In genomic region chr19:45769821-45770191, GRCh38 we compare ENCODE assay signal across 8 cellular contexts. TPM values are rescaled to one million over a fixed set of nuclear protein-coding genes. Genes with fewer than 3 reads are reported as not detected.
A peak's percentile ranks its signal among the peaks of the same experiment; 100 is the strongest.
DNase-seq lines count a peak whose midpoint lies in the region; ATAC-seq, FAIRE-seq and TF ChIP-seq lines count a peak whose summit lies in the region.

No MANE protein-coding gene starts in this region.

- in situ Hi-C loops in HepG2 (cut with HindIII; ENCODE audit: extremely low pct_ligation_motif_present, low pct_unique_long_range_greater_than_20kb): no loop called here

- H3K4me1 Mint-ChIP-seq in stimulated activated naive B cell treated with anti-CD40 and anti-IgM and Interleukin-4, amounts not matched to agents 10 μg/mL and 1 μg/mL and 100 μg/mL, for 72 hours: peaks cover 24 to 53% of the 10 kb centered on the region in 2 donors

- POLR2A ChIA-PET in A549 (lab: Yijun Ruan, JAX): interaction anchor here (0.6 to 4.5 kb wide), 24 partner anchors 8 to 183 kb away, joined by 3 to 68 read pairs (median 6); partner anchors contain the start of genes DMPK, DMWD, FBXO46 and IRF2BP1
- POLR2A ChIA-PET in HepG2 (lab: Yijun Ruan, JAX): interaction anchor here (0.6 to 4.7 kb wide), 29 partner anchors 9 to 399 kb away, joined by 3 to 94 read pairs (median 8); partner anchors contain the start of genes CCDC61, DMPK, DMWD and FBXO46

- CTCF ChIA-PET in A549 (lab: Yijun Ruan, JAX) (interaction anchor here (0.6 to 74.3 kb wide), 27 partner anchors 14 to 1118 kb away, joined by 3 to 2204 read pairs (median 7); partner anchors contain the start of genes DMPK, DMWD, FBXO46 and FOXA3), HepG2 (lab: Yijun Ruan, JAX; ENCODE audit: low intra/inter-chr PET ratio, low total read pairs) (interaction anchor here (1.2 to 2.4 kb wide), 2 partner anchors 9 to 29 kb away, joined by 3 to 17 read pairs; no protein-coding TSS in a partner anchor)

- FAIRE-seq in A549 (lab: Jason Lieb, UNC): no peak
- FAIRE-seq in HepG2 (lab: Jason Lieb, UNC): no peak

- TF ChIP-seq RAD21 in A549 (conservative IDR thresholded peaks at IDR 0.05 in 1 of 2, IDR thresholded peaks at IDR 0.05 in 1 of 2): no peak
- no peak for TF ChIP-seq RAD21 in HepG2 (CRISPR knock-in tag; IDR thresholded peaks at IDR 0.05)

- H3K36me3 ChIP-seq in RWPE2 (ENCODE audit: low read depth) (peaks cover 5% of the 10 kb centered on the region), HepG2 (replicated peaks in 1 of 2; ENCODE audit: control insufficient read depth in 1 of 2, insufficient read depth in 2 of 2, low read length in 2 of 2) (no peaks in the 10 kb centered on the region)

- DNase-seq in A549 (ENCODE audit: low read depth in 1 of 2, low spot score in 1 of 2) (peak; percentile 41 to 70), RWPE2 (ENCODE audit: low spot score) (peak; percentile 66), HepG2 (ENCODE audit: low spot score) (no peak), AG08395 (ENCODE audit: low spot score) (no peak)
- DNase-seq in central memory CD4-positive, alpha-beta T cell: peak; percentile 71
- no peak for DNase-seq in stimulated activated naive B cell treated with anti-CD40 and anti-IgM and Interleukin-4, amounts not matched to agents 10 μg/mL and 1 μg/mL and 100 μg/mL, for 72 hours

- H3K27ac Mint-ChIP-seq in stimulated activated naive B cell treated with anti-CD40 and anti-IgM and Interleukin-4, amounts not matched to agents 10 μg/mL and 1 μg/mL and 100 μg/mL, for 72 hours: peak overlapping the region; percentile 75

- H3K4me1 ChIP-seq in A549 (peaks cover 18% of the 10 kb centered on the region), RWPE2 (ENCODE audit: insufficient read depth, poor library complexity, severe bottlenecking) (no peaks in the 10 kb centered on the region), HepG2 (ENCODE audit: insufficient read depth, low read length) (peaks cover 21% of the 10 kb centered on the region)

- no peaks in the 10 kb centered on the region for H4K20me1 ChIP-seq in HepG2 (ENCODE audit: insufficient read depth, low read length)

- H3K9me3 ChIP-seq in A549 (no peaks in the 10 kb centered on the region), RWPE2 (ENCODE audit: severe bottlenecking) (no peaks in the 10 kb centered on the region), HepG2 (ENCODE audit: low read length) (no peaks in the 10 kb centered on the region)

- no peaks in the 10 kb centered on the region for H3K27me3 ChIP-seq in RWPE2 (ENCODE audit: insufficient read depth, poor library complexity, severe bottlenecking)
- no peaks in the 10 kb centered on the region for H3K27me3 ChIP-seq in HepG2 (ENCODE audit: control insufficient read depth in 1 of 2, insufficient read depth in 2 of 2, low read length in 2 of 2)

- BruUV-seq in HepG2 (replicated peaks; lab: Mats Ljungman, UMichigan): no TSS peak

- H3K9me3 Mint-ChIP-seq in stimulated activated naive B cell treated with anti-CD40 and anti-IgM and Interleukin-4, amounts not matched to agents 10 μg/mL and 1 μg/mL and 100 μg/mL, for 72 hours: no peaks in the 10 kb centered on the region

- peak overlapping the region; percentile 84 to 96 for H3K4me3 Mint-ChIP-seq in stimulated activated naive B cell treated with anti-CD40 and anti-IgM and Interleukin-4, amounts not matched to agents 10 μg/mL and 1 μg/mL and 100 μg/mL, for 72 hours

- no peak overlapping the region for H2AFZ ChIP-seq in HepG2 (ENCODE audit: low read length)

- WGBS in A549 (ENCODE audit: missing lambda C conversion rate): 3% methylated on average over 28 of the region's 28 CpGs
- under 1% methylated on average over 21 of the region's 28 CpGs for WGBS in HepG2 (ENCODE audit: low lambda C conversion rate)

- peaks cover 3% of the 10 kb centered on the region for H3K79me2 ChIP-seq in HepG2 (ENCODE audit: insufficient read depth, low read length)

- H3K27me3 Mint-ChIP-seq in stimulated activated naive B cell treated with anti-CD40 and anti-IgM and Interleukin-4, amounts not matched to agents 10 μg/mL and 1 μg/mL and 100 μg/mL, for 72 hours: peaks cover 20 to 25% of the 10 kb centered on the region in 2 donors

- intact Hi-C loops in HepG2 (cut with micrococcal nuclease; ENCODE audit: unreplicated experiment): loop anchor here (1.0 to 5.0 kb wide), 3 partner anchors 29 to 77 kb away; partner anchors contain the start of genes FBXO46, MEIOSIN and QPCTL

- H3K4me3 ChIP-seq in A549: peak overlapping the region; percentile 45
- H3K4me3 ChIP-seq in RWPE2 (ENCODE audit: severe bottlenecking): peak overlapping the region; percentile 31
- peak overlapping the region; percentile 69 to 83 (median 70) for H3K4me3 ChIP-seq in HepG2 (replicated peaks in 1 of 3; ENCODE audit: insufficient read depth in 1 of 3, low read depth in 2 of 3, low read length in 3 of 3)

- TF ChIP-seq CTCF in A549 (IDR thresholded peaks at IDR 0.05) (no peak), RWPE2 (IDR thresholded peaks at IDR 0.05; ENCODE audit: poor library complexity, severe bottlenecking) (no peak), HepG2 (CRISPR knock-in tag; IDR thresholded peaks at IDR 0.05) (no peak)

- TF ChIP-seq EP300 in A549 (IDR thresholded peaks at IDR 0.05) (no peak), HepG2 (IDR thresholded peaks at IDR 0.05; ENCODE audit: low read depth in 2 of 2, low read length in 2 of 2) (no peak), HepG2 (CRISPR knock-in tag; IDR thresholded peaks at IDR 0.05; ENCODE audit: borderline replicate concordance) (no peak)

- TF ChIP-seq POLR2A in A549 (IDR thresholded peaks at IDR 0.05; ENCODE audit: low read length) (peak; percentile 14), HepG2 (IDR thresholded peaks at IDR 0.05; ENCODE audit: insufficient read depth in 1 of 2, low read depth in 2 of 2, low read length in 2 of 2) (no peak)

- H3K4me2 ChIP-seq in A549 (peak overlapping the region; percentile 86), HepG2 (ENCODE audit: low read depth, low read length) (peak overlapping the region; percentile 99)

- H3K27ac ChIP-seq in A549: peak overlapping the region; percentile 71 to 87
- H3K27ac ChIP-seq in RWPE2 (ENCODE audit: poor library complexity, severe bottlenecking): peak overlapping the region; percentile 86
- peak overlapping the region; percentile 85 for H3K27ac ChIP-seq in HepG2 (ENCODE audit: extremely low read length, insufficient read depth, low read length)

- peak overlapping the region; percentile 74 for H3K9ac ChIP-seq in HepG2 (ENCODE audit: insufficient read depth, low read depth, low read length)

- ATAC-seq in A549: peak; percentile 6 to 7; a peak in 4 of 6 replicates
- peak; percentile 4 for ATAC-seq in GM19043 (IDR thresholded peaks at IDR 0.05; ENCODE audit: low read depth, unreplicated experiment)
- ATAC-seq in RWPE2 (ENCODE audit: low read depth): no peak
- ATAC-seq in HepG2: no peak
- ATAC-seq in stimulated activated naive B cell treated with anti-CD40 and anti-IgM and Interleukin-4, amounts not matched to agents 10 μg/mL and 1 μg/mL and 100 μg/mL, for 72 hours (replicated peaks): peak; percentile 46 to 49
- no peak for ATAC-seq in HG03196 (IDR thresholded peaks at IDR 0.05; ENCODE audit: unreplicated experiment)

- peaks cover 10 to 13% of the 10 kb centered on the region in 2 donors for H3K36me3 Mint-ChIP-seq in stimulated activated naive B cell treated with anti-CD40 and anti-IgM and Interleukin-4, amounts not matched to agents 10 μg/mL and 1 μg/mL and 100 μg/mL, for 72 hours

RNA-seq across cellular contexts. Expression of gene SIX5, which starts 0.8 kb away (rescaled TPM):
- polyA plus RNA-seq in A549 (2011; rRNA removed) (8.9 and 10.0 TPM in 2 replicates), A549 (2017; fragmentation: RNase III; extraction: RNeasy Plus Mini Kit Qiagen cat#74134 plus additional on column Dnase treatment) (19.6 to 24.7 TPM (median 24.7 TPM) in 3 replicates), HepG2 (2011; rRNA removed) (7.7 and 8.8 TPM in 2 replicates)
- polyA plus RNA-seq in A549 (2012; cell fraction: cytosol; rRNA removed): 19.5 and 28.5 TPM in 2 replicates
- 52.4 and 77.1 TPM in 2 replicates for polyA plus RNA-seq in A549 (2012; cell fraction: nucleus; rRNA removed)
- 7.9 and 11.3 TPM in 2 replicates for polyA minus RNA-seq in A549 (2011; rRNA and poly(A)+ RNA removed)
- total RNA-seq in HepG2 (2016; rRNA removed; fragmentation: Illumina TruSeq; extraction: Trizol): 8.2 and 10.5 TPM in 2 replicates
- 1.3 and 1.5 TPM in 2 replicates for total RNA-seq in HepG2 (2016; cell fraction: cytosol; rRNA removed; fragmentation: Illumina TruSeq; extraction: Trizol; ENCODE audit: low read depth)
- total RNA-seq in HepG2 (2016; cell fraction: insoluble cytoplasmic fraction; rRNA removed; fragmentation: Illumina TruSeq; extraction: Trizol): 7.3 and 10.6 TPM in 2 replicates
- total RNA-seq in HepG2 (2016; cell fraction: membrane; rRNA removed; fragmentation: Illumina TruSeq; extraction: Trizol): 4.0 and 4.6 TPM in 2 replicates
- total RNA-seq in HepG2 (2016; cell fraction: nucleus; rRNA removed; fragmentation: Illumina TruSeq; extraction: Trizol): 6.6 and 7.6 TPM in 2 replicates
- 3.7 and 8.8 TPM in 2 replicates for polyA plus RNA-seq in HepG2 (2011; cell fraction: cytosol; rRNA removed)
- polyA plus RNA-seq in HepG2 (2011; cell fraction: nucleus; rRNA removed): 42.0 and 54.7 TPM in 2 replicates
- polyA plus RNA-seq in HepG2 (2012): 3.5 and 3.6 TPM in 2 replicates
- 1.6 and 2.0 TPM in 2 replicates for polyA plus RNA-seq in HepG2 (2016; cell fraction: cytosol; fragmentation: Illumina TruSeq; extraction: Trizol; ENCODE audit: low read depth)
- 12.0 and 14.3 TPM in 2 replicates for polyA plus RNA-seq in HepG2 (2016; cell fraction: insoluble cytoplasmic fraction; fragmentation: Illumina TruSeq; extraction: Trizol; ENCODE audit: low read depth)
- 3.6 and 4.7 TPM in 2 replicates for polyA plus RNA-seq in HepG2 (2016; cell fraction: membrane; fragmentation: Illumina TruSeq; extraction: Trizol; ENCODE audit: low read depth)
- 20.0 and 20.3 TPM in 2 replicates for polyA plus RNA-seq in HepG2 (2016; cell fraction: nucleus; fragmentation: Illumina TruSeq; extraction: Trizol; ENCODE audit: insufficient read depth, low read depth)
- 6.7 and 12.9 TPM in 2 replicates for polyA minus RNA-seq in HepG2 (2011; rRNA and poly(A)+ RNA removed; ENCODE audit: low replicate concordance)
- 6.0 and 6.6 TPM in 2 replicates for polyA minus RNA-seq in HepG2 (2011; cell fraction: cytosol; rRNA and poly(A)+ RNA removed)
- polyA minus RNA-seq in HepG2 (2011; cell fraction: nucleus; rRNA and poly(A)+ RNA removed): 8.2 and 8.5 TPM in 2 replicates

RNA-seq across cellular contexts. Expression of gene DMPK, which starts 12.5 kb away (rescaled TPM):
- polyA plus RNA-seq in A549 (2011; rRNA removed) (12.5 and 21.6 TPM in 2 replicates), A549 (2017; fragmentation: RNase III; extraction: RNeasy Plus Mini Kit Qiagen cat#74134 plus additional on column Dnase treatment) (46.3 to 57.5 TPM (median 56.6 TPM) in 3 replicates), HepG2 (2011; rRNA removed) (8.8 and 12.5 TPM in 2 replicates)
- 43.1 and 57.9 TPM in 2 replicates for polyA plus RNA-seq in A549 (2012; cell fraction: cytosol; rRNA removed)
- polyA plus RNA-seq in A549 (2012; cell fraction: nucleus; rRNA removed): 286 and 295 TPM in 2 replicates
- polyA minus RNA-seq in A549 (2011; rRNA and poly(A)+ RNA removed): 8.8 and 9.1 TPM in 2 replicates
- 1.7 and 5.3 TPM in 2 replicates for total RNA-seq in HepG2 (2016; rRNA removed; fragmentation: Illumina TruSeq; extraction: Trizol)
- 1.1 and 1.9 TPM in 2 replicates for total RNA-seq in HepG2 (2016; cell fraction: cytosol; rRNA removed; fragmentation: Illumina TruSeq; extraction: Trizol; ENCODE audit: low read depth)
- 1.5 and 4.2 TPM in 2 replicates for total RNA-seq in HepG2 (2016; cell fraction: insoluble cytoplasmic fraction; rRNA removed; fragmentation: Illumina TruSeq; extraction: Trizol)
- total RNA-seq in HepG2 (2016; cell fraction: membrane; rRNA removed; fragmentation: Illumina TruSeq; extraction: Trizol): 2.2 and 2.7 TPM in 2 replicates
- total RNA-seq in HepG2 (2016; cell fraction: nucleus; rRNA removed; fragmentation: Illumina TruSeq; extraction: Trizol): 6.7 and 7.2 TPM in 2 replicates
- polyA plus RNA-seq in HepG2 (2011; cell fraction: cytosol; rRNA removed): 4.4 and 5.8 TPM in 2 replicates
- 119 and 127 TPM in 2 replicates for polyA plus RNA-seq in HepG2 (2011; cell fraction: nucleus; rRNA removed)
- 8.6 and 13.1 TPM in 2 replicates for polyA plus RNA-seq in HepG2 (2012)
- polyA plus RNA-seq in HepG2 (2016; cell fraction: cytosol; fragmentation: Illumina TruSeq; extraction: Trizol; ENCODE audit: low read depth): 0.84 and 0.86 TPM in 2 replicates
- 3.2 and 3.6 TPM in 2 replicates for polyA plus RNA-seq in HepG2 (2016; cell fraction: insoluble cytoplasmic fraction; fragmentation: Illumina TruSeq; extraction: Trizol; ENCODE audit: low read depth)
- polyA plus RNA-seq in HepG2 (2016; cell fraction: membrane; fragmentation: Illumina TruSeq; extraction: Trizol; ENCODE audit: low read depth): 1.6 and 1.8 TPM in 2 replicates
- polyA plus RNA-seq in HepG2 (2016; cell fraction: nucleus; fragmentation: Illumina TruSeq; extraction: Trizol; ENCODE audit: insufficient read depth, low read depth): 25.3 and 34.4 TPM in 2 replicates
- polyA minus RNA-seq in HepG2 (2011; rRNA and poly(A)+ RNA removed; ENCODE audit: low replicate concordance): 6.3 and 12.8 TPM in 2 replicates
- 2.5 and 4.2 TPM in 2 replicates for polyA minus RNA-seq in HepG2 (2011; cell fraction: cytosol; rRNA and poly(A)+ RNA removed)
- 11.6 and 14.0 TPM in 2 replicates for polyA minus RNA-seq in HepG2 (2011; cell fraction: nucleus; rRNA and poly(A)+ RNA removed)

RNA-seq across cellular contexts. Expression of gene DMWD, which starts 22.8 kb away (rescaled TPM):
- 17.1 and 17.5 TPM in 2 replicates for polyA plus RNA-seq in A549 (2011; rRNA removed)
- 28.8 and 39.5 TPM in 2 replicates for polyA plus RNA-seq in A549 (2012; cell fraction: cytosol; rRNA removed)
- polyA plus RNA-seq in A549 (2012; cell fraction: nucleus; rRNA removed): 74.3 and 105 TPM in 2 replicates
- 29.9 to 31.3 TPM (median 29.9 TPM) in 3 replicates for polyA plus RNA-seq in A549 (2017; fragmentation: RNase III; extraction: RNeasy Plus Mini Kit Qiagen cat#74134 plus additional on column Dnase treatment)
- polyA minus RNA-seq in A549 (2011; rRNA and poly(A)+ RNA removed): 34.6 and 43.7 TPM in 2 replicates
- total RNA-seq in HepG2 (2016; rRNA removed; fragmentation: Illumina TruSeq; extraction: Trizol): 11.0 and 14.9 TPM in 2 replicates
- total RNA-seq in HepG2 (2016; cell fraction: cytosol; rRNA removed; fragmentation: Illumina TruSeq; extraction: Trizol; ENCODE audit: low read depth): 22.5 and 32.3 TPM in 2 replicates
- total RNA-seq in HepG2 (2016; cell fraction: insoluble cytoplasmic fraction; rRNA removed; fragmentation: Illumina TruSeq; extraction: Trizol): 9.3 and 16.3 TPM in 2 replicates
- 40.0 and 43.7 TPM in 2 replicates for total RNA-seq in HepG2 (2016; cell fraction: membrane; rRNA removed; fragmentation: Illumina TruSeq; extraction: Trizol)
- 11.1 and 14.4 TPM in 2 replicates for total RNA-seq in HepG2 (2016; cell fraction: nucleus; rRNA removed; fragmentation: Illumina TruSeq; extraction: Trizol)
- polyA plus RNA-seq in HepG2 (2011; rRNA removed): 10.3 and 12.4 TPM in 2 replicates
- polyA plus RNA-seq in HepG2 (2011; cell fraction: cytosol; rRNA removed): 6.3 and 9.0 TPM in 2 replicates
- polyA plus RNA-seq in HepG2 (2011; cell fraction: nucleus; rRNA removed): 44.3 and 58.8 TPM in 2 replicates
- polyA plus RNA-seq in HepG2 (2012): 8.3 and 9.5 TPM in 2 replicates
- 34.5 and 34.9 TPM in 2 replicates for polyA plus RNA-seq in HepG2 (2016; cell fraction: cytosol; fragmentation: Illumina TruSeq; extraction: Trizol; ENCODE audit: low read depth)
- 9.9 and 14.4 TPM in 2 replicates for polyA plus RNA-seq in HepG2 (2016; cell fraction: insoluble cytoplasmic fraction; fragmentation: Illumina TruSeq; extraction: Trizol; ENCODE audit: low read depth)
- polyA plus RNA-seq in HepG2 (2016; cell fraction: membrane; fragmentation: Illumina TruSeq; extraction: Trizol; ENCODE audit: low read depth): 36.7 and 38.5 TPM in 2 replicates
- polyA plus RNA-seq in HepG2 (2016; cell fraction: nucleus; fragmentation: Illumina TruSeq; extraction: Trizol; ENCODE audit: insufficient read depth, low read depth): 22.1 and 22.4 TPM in 2 replicates
- polyA minus RNA-seq in HepG2 (2011; rRNA and poly(A)+ RNA removed; ENCODE audit: low replicate concordance): 29.8 and 32.2 TPM in 2 replicates
- polyA minus RNA-seq in HepG2 (2011; cell fraction: cytosol; rRNA and poly(A)+ RNA removed): 10.3 and 11.4 TPM in 2 replicates
- polyA minus RNA-seq in HepG2 (2011; cell fraction: nucleus; rRNA and poly(A)+ RNA removed): 33.9 and 38.2 TPM in 2 replicates

RNA-seq across cellular contexts. Expression of gene MEIOSIN, which starts 36.6 kb away (rescaled TPM):
- polyA plus RNA-seq in A549 (2011; rRNA removed): 0.05 TPM in 1 of 2 replicates, not detected in the other
- polyA plus RNA-seq in A549 (2012; cell fraction: cytosol; rRNA removed): 0.09 and 0.10 TPM in 2 replicates
- 0.06 and 0.16 TPM in 2 replicates for polyA plus RNA-seq in A549 (2012; cell fraction: nucleus; rRNA removed)
- 0.04 TPM in 1 of 3 replicates, not detected in the others for polyA plus RNA-seq in A549 (2017; fragmentation: RNase III; extraction: RNeasy Plus Mini Kit Qiagen cat#74134 plus additional on column Dnase treatment)
- polyA minus RNA-seq in A549 (2011; rRNA and poly(A)+ RNA removed): not detected in 2 replicates
- not detected in 2 replicates for total RNA-seq in HepG2 (2016; rRNA removed; fragmentation: Illumina TruSeq; extraction: Trizol)
- total RNA-seq in HepG2 (2016; cell fraction: cytosol; rRNA removed; fragmentation: Illumina TruSeq; extraction: Trizol; ENCODE audit: low read depth): not detected in 2 replicates
- total RNA-seq in HepG2 (2016; cell fraction: insoluble cytoplasmic fraction; rRNA removed; fragmentation: Illumina TruSeq; extraction: Trizol): not detected in 2 replicates
- not detected in 2 replicates for total RNA-seq in HepG2 (2016; cell fraction: membrane; rRNA removed; fragmentation: Illumina TruSeq; extraction: Trizol)
- total RNA-seq in HepG2 (2016; cell fraction: nucleus; rRNA removed; fragmentation: Illumina TruSeq; extraction: Trizol): not detected in 2 replicates
- polyA plus RNA-seq in HepG2 (2011; rRNA removed): not detected in 2 replicates
- polyA plus RNA-seq in HepG2 (2011; cell fraction: cytosol; rRNA removed): 0.03 TPM in 2 replicates
- 0.10 TPM in 2 replicates for polyA plus RNA-seq in HepG2 (2011; cell fraction: nucleus; rRNA removed)
- 0.07 TPM in 1 of 2 replicates, not detected in the other for polyA plus RNA-seq in HepG2 (2012)
- polyA plus RNA-seq in HepG2 (2016; cell fraction: cytosol; fragmentation: Illumina TruSeq; extraction: Trizol; ENCODE audit: low read depth): not detected in 2 replicates
- not detected in 2 replicates for polyA plus RNA-seq in HepG2 (2016; cell fraction: insoluble cytoplasmic fraction; fragmentation: Illumina TruSeq; extraction: Trizol; ENCODE audit: low read depth)
- not detected in 2 replicates for polyA plus RNA-seq in HepG2 (2016; cell fraction: membrane; fragmentation: Illumina TruSeq; extraction: Trizol; ENCODE audit: low read depth)
- not detected in 2 replicates for polyA plus RNA-seq in HepG2 (2016; cell fraction: nucleus; fragmentation: Illumina TruSeq; extraction: Trizol; ENCODE audit: insufficient read depth, low read depth)
- polyA minus RNA-seq in HepG2 (2011; rRNA and poly(A)+ RNA removed; ENCODE audit: low replicate concordance): 0.09 TPM in 1 of 2 replicates, not detected in the other
- polyA minus RNA-seq in HepG2 (2011; cell fraction: cytosol; rRNA and poly(A)+ RNA removed): not detected in 2 replicates
- polyA minus RNA-seq in HepG2 (2011; cell fraction: nucleus; rRNA and poly(A)+ RNA removed): not detected in 2 replicates

RNA-seq across cellular contexts. Expression of gene FBXO46, which starts 39.1 kb away (rescaled TPM):
- polyA plus RNA-seq in A549 (2011; rRNA removed) (4.9 and 6.9 TPM in 2 replicates), A549 (2017; fragmentation: RNase III; extraction: RNeasy Plus Mini Kit Qiagen cat#74134 plus additional on column Dnase treatment) (10.9 to 12.7 TPM (median 11.5 TPM) in 3 replicates), HepG2 (2011; rRNA removed) (6.4 TPM in 2 replicates)
- 10.4 and 14.6 TPM in 2 replicates for polyA plus RNA-seq in A549 (2012; cell fraction: cytosol; rRNA removed)
- polyA plus RNA-seq in A549 (2012; cell fraction: nucleus; rRNA removed): 42.9 and 66.6 TPM in 2 replicates
- polyA minus RNA-seq in A549 (2011; rRNA and poly(A)+ RNA removed): 3.2 and 5.2 TPM in 2 replicates
- 4.7 and 6.2 TPM in 2 replicates for total RNA-seq in HepG2 (2016; rRNA removed; fragmentation: Illumina TruSeq; extraction: Trizol)
- 0.79 and 1.0 TPM in 2 replicates for total RNA-seq in HepG2 (2016; cell fraction: cytosol; rRNA removed; fragmentation: Illumina TruSeq; extraction: Trizol; ENCODE audit: low read depth)
- total RNA-seq in HepG2 (2016; cell fraction: insoluble cytoplasmic fraction; rRNA removed; fragmentation: Illumina TruSeq; extraction: Trizol): 4.3 and 6.5 TPM in 2 replicates
- total RNA-seq in HepG2 (2016; cell fraction: membrane; rRNA removed; fragmentation: Illumina TruSeq; extraction: Trizol): 3.4 and 3.8 TPM in 2 replicates
- 5.8 and 7.5 TPM in 2 replicates for total RNA-seq in HepG2 (2016; cell fraction: nucleus; rRNA removed; fragmentation: Illumina TruSeq; extraction: Trizol)
- 3.1 and 5.2 TPM in 2 replicates for polyA plus RNA-seq in HepG2 (2011; cell fraction: cytosol; rRNA removed)
- polyA plus RNA-seq in HepG2 (2011; cell fraction: nucleus; rRNA removed): 33.3 and 34.2 TPM in 2 replicates
- polyA plus RNA-seq in HepG2 (2012): 4.1 and 4.3 TPM in 2 replicates
- polyA plus RNA-seq in HepG2 (2016; cell fraction: cytosol; fragmentation: Illumina TruSeq; extraction: Trizol; ENCODE audit: low read depth): 0.69 and 0.73 TPM in 2 replicates
- 4.4 and 6.5 TPM in 2 replicates for polyA plus RNA-seq in HepG2 (2016; cell fraction: insoluble cytoplasmic fraction; fragmentation: Illumina TruSeq; extraction: Trizol; ENCODE audit: low read depth)
- polyA plus RNA-seq in HepG2 (2016; cell fraction: membrane; fragmentation: Illumina TruSeq; extraction: Trizol; ENCODE audit: low read depth): 2.3 and 3.0 TPM in 2 replicates
- 16.3 and 19.5 TPM in 2 replicates for polyA plus RNA-seq in HepG2 (2016; cell fraction: nucleus; fragmentation: Illumina TruSeq; extraction: Trizol; ENCODE audit: insufficient read depth, low read depth)
- 4.6 and 6.2 TPM in 2 replicates for polyA minus RNA-seq in HepG2 (2011; rRNA and poly(A)+ RNA removed; ENCODE audit: low replicate concordance)
- polyA minus RNA-seq in HepG2 (2011; cell fraction: cytosol; rRNA and poly(A)+ RNA removed): 5.1 TPM in 2 replicates
- polyA minus RNA-seq in HepG2 (2011; cell fraction: nucleus; rRNA and poly(A)+ RNA removed): 7.6 and 9.7 TPM in 2 replicates

Comparison
In these comparisons a context has a peak if more than half of its experiments do, and no peak if none do; other contexts are left out.
1. ATAC-seq: peak in A549 (2 of 2), GM19043 (single experiment) and stimulated activated naive B cell treated with anti-CD40 and anti-IgM and Interleukin-4, amounts not matched to agents 10 μg/mL and 1 μg/mL and 100 μg/mL, for 72 hours (2 of 2); none in RWPE2 (single experiment), HepG2 (single experiment) and HG03196 (single experiment).
2. DNase-seq: peak in A549 (2 of 2), RWPE2 (single experiment) and central memory CD4-positive, alpha-beta T cell (single experiment); none in HepG2 (single experiment), stimulated activated naive B cell treated with anti-CD40 and anti-IgM and Interleukin-4, amounts not matched to agents 10 μg/mL and 1 μg/mL and 100 μg/mL, for 72 hours (single experiment) and AG08395 (single experiment).
3. Of the 38 proteins assayed by ChIP-seq in both HepG2 and A549: peak only in HepG2: none; only in A549: BCL3, MAZ, PBX3 and POLR2A; in both: KDM5A; in neither: 32; mixed calls (peak in some experiments, not most) for 1.
4. Peak in every context shown above with its lines, with median percentiles within 50 percentile points of each other: H3K27ac ChIP-seq and H3K4me3 ChIP-seq.